Comparison of ENCODE assay signal across 1 cellular context in genomic region chr6:41640436-41640835, GRCh38.
TF ChIP-seq lines count a peak whose summit lies in the region.

No MANE protein-coding gene starts in this region.

TF ChIP-seq in GM23338, 12 proteins besides CTCF, POLR2A, EP300 and RAD21 (continued from another document):
- TF ChIP-seq, protein P1, sequence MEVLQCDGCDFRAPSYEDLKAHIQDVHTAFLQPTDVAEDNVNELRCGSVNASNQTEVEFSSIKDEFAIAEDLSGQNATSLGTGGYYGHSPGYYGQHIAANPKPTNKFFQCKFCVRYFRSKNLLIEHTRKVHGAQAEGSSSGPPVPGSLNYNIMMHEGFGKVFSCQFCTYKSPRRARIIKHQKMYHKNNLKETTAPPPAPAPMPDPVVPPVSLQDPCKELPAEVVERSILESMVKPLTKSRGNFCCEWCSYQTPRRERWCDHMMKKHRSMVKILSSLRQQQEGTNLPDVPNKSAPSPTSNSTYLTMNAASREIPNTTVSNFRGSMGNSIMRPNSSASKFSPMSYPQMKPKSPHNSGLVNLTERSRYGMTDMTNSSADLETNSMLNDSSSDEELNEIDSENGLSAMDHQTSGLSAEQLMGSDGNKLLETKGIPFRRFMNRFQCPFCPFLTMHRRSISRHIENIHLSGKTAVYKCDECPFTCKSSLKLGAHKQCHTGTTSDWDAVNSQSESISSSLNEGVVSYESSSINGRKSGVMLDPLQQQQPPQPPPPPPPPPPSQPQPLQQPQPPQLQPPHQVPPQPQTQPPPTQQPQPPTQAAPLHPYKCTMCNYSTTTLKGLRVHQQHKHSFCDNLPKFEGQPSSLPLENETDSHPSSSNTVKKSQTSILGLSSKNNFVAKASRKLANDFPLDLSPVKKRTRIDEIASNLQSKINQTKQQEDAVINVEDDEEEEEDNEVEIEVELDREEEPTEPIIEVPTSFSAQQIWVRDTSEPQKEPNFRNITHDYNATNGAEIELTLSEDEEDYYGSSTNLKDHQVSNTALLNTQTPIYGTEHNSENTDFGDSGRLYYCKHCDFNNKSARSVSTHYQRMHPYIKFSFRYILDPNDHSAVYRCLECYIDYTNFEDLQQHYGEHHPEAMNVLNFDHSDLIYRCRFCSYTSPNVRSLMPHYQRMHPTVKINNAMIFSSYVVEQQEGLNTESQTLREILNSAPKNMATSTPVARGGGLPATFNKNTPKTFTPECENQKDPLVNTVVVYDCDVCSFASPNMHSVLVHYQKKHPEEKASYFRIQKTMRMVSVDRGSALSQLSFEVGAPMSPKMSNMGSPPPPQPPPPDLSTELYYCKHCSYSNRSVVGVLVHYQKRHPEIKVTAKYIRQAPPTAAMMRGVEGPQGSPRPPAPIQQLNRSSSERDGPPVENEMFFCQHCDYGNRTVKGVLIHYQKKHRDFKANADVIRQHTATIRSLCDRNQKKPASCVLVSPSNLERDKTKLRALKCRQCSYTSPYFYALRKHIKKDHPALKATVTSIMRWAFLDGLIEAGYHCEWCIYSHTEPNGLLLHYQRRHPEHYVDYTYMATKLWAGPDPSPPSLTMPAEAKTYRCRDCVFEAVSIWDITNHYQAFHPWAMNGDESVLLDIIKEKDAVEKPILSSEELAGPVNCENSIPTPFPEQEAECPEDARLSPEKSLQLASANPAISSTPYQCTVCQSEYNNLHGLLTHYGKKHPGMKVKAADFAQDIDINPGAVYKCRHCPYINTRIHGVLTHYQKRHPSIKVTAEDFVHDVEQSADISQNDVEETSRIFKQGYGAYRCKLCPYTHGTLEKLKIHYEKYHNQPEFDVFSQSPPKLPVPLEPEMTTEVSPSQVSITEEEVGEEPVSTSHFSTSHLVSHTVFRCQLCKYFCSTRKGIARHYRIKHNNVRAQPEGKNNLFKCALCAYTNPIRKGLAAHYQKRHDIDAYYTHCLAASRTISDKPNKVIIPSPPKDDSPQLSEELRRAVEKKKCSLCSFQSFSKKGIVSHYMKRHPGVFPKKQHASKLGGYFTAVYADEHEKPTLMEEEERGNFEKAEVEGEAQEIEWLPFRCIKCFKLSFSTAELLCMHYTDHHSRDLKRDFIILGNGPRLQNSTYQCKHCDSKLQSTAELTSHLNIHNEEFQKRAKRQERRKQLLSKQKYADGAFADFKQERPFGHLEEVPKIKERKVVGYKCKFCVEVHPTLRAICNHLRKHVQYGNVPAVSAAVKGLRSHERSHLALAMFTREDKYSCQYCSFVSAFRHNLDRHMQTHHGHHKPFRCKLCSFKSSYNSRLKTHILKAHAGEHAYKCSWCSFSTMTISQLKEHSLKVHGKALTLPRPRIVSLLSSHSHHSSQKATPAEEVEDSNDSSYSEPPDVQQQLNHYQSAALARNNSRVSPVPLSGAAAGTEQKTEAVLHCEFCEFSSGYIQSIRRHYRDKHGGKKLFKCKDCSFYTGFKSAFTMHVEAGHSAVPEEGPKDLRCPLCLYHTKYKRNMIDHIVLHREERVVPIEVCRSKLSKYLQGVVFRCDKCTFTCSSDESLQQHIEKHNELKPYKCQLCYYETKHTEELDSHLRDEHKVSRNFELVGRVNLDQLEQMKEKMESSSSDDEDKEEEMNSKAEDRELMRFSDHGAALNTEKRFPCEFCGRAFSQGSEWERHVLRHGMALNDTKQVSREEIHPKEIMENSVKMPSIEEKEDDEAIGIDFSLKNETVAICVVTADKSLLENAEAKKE (CRISPR knock-in tag; IDR thresholded peaks at IDR 0.05) = no peak
